Comparison of ENCODE assay signal across 10 cellular contexts in genomic region chr4:22238742-22239141, GRCh38.
DNase-seq lines count a peak whose midpoint lies in the region; TF ChIP-seq lines count a peak whose summit lies in the region.
"Had no signal": no experiment of that assay in that cellular context is flagged by ENCODE, and none has a peak within 500 bp of the region (broad histone marks: within the 10 kb centered on the region; RNA-seq: fewer than 3 reads in every experiment).

No MANE protein-coding gene starts in this region.

- no peak overlapping the region for H3K4me3 ChIP-seq in MM.1S (ENCODE audit: low read length)
- H3K4me3 ChIP-seq in duodenal mucosa (ENCODE audit: low read depth in 1 of 2, low read length in 2 of 2) = peak overlapping the region; percentile 66 to 67

- no peaks in the 10 kb centered on the region for H3K79me2 ChIP-seq in MM.1S (ENCODE audit: low read length)

- H3K9me3 ChIP-seq in MM.1S (replicated peaks; ENCODE audit: insufficient read depth, low read length) = no peaks in the 10 kb centered on the region
- H3K9me3 ChIP-seq in duodenal mucosa (ENCODE audit: control insufficient read depth in 1 of 2, low read length in 2 of 2) = no peaks in the 10 kb centered on the region

- DNase-seq in EL (peak; percentile 3), MM.1S (no peak), myocyte (ENCODE audit: low read depth) (peak; percentile 4), DMS79 (lab: John Stamatoyannopoulos, UW) (no peak), COR-L47 (lab: John Stamatoyannopoulos, UW) (no peak), RPMI8226 (no peak), NCI-H1436 treated with DMSO at 0.1 percent for 48 hours (lab: John Stamatoyannopoulos, UW) (no peak)
- DNase-seq: DMS79 treated with DMSO at 0.1 percent for 48 hours had no signal

- H3K27ac ChIP-seq in MM.1S (ENCODE audit: low read length) (no peak overlapping the region), duodenal mucosa (ENCODE audit: low read depth, low read length) (no peak overlapping the region)
- H3K27ac ChIP-seq: skin epidermis had no signal

- H3K9ac ChIP-seq in MM.1S (ENCODE audit: low read length) (no peak overlapping the region), duodenal mucosa (ENCODE audit: low read depth in 1 of 2, low read length in 2 of 2) (peak overlapping the region in 1 of 2 donors; percentile 46)

- H3K9me2 ChIP-seq in MM.1S (replicated peaks; ENCODE audit: insufficient read depth, low read length) = no peaks in the 10 kb centered on the region

- H3K4me1 ChIP-seq in MM.1S (ENCODE audit: low read length) = no peaks in the 10 kb centered on the region
- H3K4me1 ChIP-seq in duodenal mucosa (ENCODE audit: control insufficient read depth in 1 of 2, insufficient read depth in 2 of 2, low read length in 2 of 2) = no peaks in the 10 kb centered on the region

- 0 out of 2 replicates have a peak, but pooled peaks have one; percentile 3 for TF ChIP-seq CTCF in MM.1S (IDR thresholded peaks at IDR 0.05; ENCODE audit: low read length)

- H2AFZ ChIP-seq in MM.1S (ENCODE audit: low read length) = peak overlapping the region; percentile 68

- H3K27me3 ChIP-seq in MM.1S (replicated peaks; ENCODE audit: insufficient read depth, low read length) (no peaks in the 10 kb centered on the region), duodenal mucosa (ENCODE audit: control insufficient read depth in 1 of 2, insufficient read depth in 2 of 2, low read length in 2 of 2) (no peaks in the 10 kb centered on the region)

- no peak overlapping the region for H3K4me2 ChIP-seq in MM.1S (ENCODE audit: low read depth, low read length)

- no peaks in the 10 kb centered on the region for H3K36me3 ChIP-seq in MM.1S (replicated peaks; ENCODE audit: insufficient read depth, low read length)
- no peaks in the 10 kb centered on the region for H3K36me3 ChIP-seq in duodenal mucosa (ENCODE audit: control insufficient read depth in 1 of 2, insufficient read depth in 2 of 2, low read length in 2 of 2)

- H3F3A ChIP-seq in MM.1S (ENCODE audit: insufficient read depth, low read length) = no peaks in the 10 kb centered on the region

- H4K20me1 ChIP-seq in MM.1S (ENCODE audit: insufficient read depth, low read length) = no peaks in the 10 kb centered on the region

Comparison
In these comparisons a context has a peak if more than half of its experiments do, and no peak if none do; other contexts are left out.
1. DNase-seq: peak in EL (single experiment) and myocyte (single experiment); none in MM.1S (single experiment), DMS79 (single experiment), COR-L47 (single experiment), RPMI8226 (single experiment) and NCI-H1436 treated with DMSO at 0.1 percent for 48 hours (single experiment).